10 cellular contexts compared by ENCODE assay signal in the genomic region with DNA sequence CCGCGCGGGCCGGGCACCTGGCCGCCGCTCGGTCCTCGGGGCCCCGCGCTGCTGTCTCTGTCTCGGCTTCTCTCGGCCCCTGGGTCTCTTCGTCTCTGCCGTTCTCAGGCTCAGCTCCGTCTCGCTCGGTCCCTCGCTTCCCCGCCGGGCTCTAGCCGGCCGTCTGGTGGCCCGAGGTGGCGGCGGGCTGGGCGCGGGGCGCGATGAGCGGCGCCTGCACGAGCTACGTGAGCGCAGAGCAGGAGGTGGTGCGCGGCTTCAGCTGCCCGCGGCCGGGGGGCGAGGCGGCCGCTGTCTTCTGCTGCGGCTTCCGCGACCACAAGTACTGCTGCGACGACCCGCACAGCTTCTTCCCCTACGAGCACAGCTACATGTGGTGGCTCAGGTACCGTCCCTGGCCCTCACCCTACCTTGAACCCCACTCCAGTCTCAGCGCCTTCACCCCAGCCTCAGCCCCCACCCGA. TPM values are rescaled to one million over a fixed set of nuclear protein-coding genes. Genes with fewer than 3 reads are reported as not detected.
A peak's percentile ranks its signal among the peaks of the same experiment; 100 is the strongest.
DNase-seq lines count a peak whose midpoint lies in the region; ATAC-seq, FAIRE-seq and TF ChIP-seq lines count a peak whose summit lies in the region.
"Had no signal": no experiment of that assay in that cellular context is flagged by ENCODE, and none has a peak within 500 bp of the region (broad histone marks: within the 10 kb centered on the region; RNA-seq: fewer than 3 reads in every experiment).

No MANE protein-coding gene starts in this region.

- peaks cover 11% of the 10 kb centered on the region for H3K9me3 Mint-ChIP-seq in neural progenitor cell

- H3K4me3 ChIP-seq in neural progenitor cell, result peak overlapping the region; percentile 52

- H3K27ac Mint-ChIP-seq in neural progenitor cell, result peak overlapping the region; percentile 92

- H3K27me3 ChIP-seq in neural progenitor cell, result peaks cover 57% of the 10 kb centered on the region

- H3K9ac ChIP-seq in neural progenitor cell, result no peak overlapping the region

- ATAC-seq in activated CD4-positive, CD25-positive, alpha-beta regulatory T cell treated with anti-CD3 and anti-CD28 coated beads, Interleukin-2, amount 50 U/mL, for 24 hours, result peak; percentile 22 to 33
- ATAC-seq in HG03521 (IDR thresholded peaks at IDR 0.05; ENCODE audit: unreplicated experiment) (no peak), GM18873 (IDR thresholded peaks at IDR 0.05; ENCODE audit: low FRiP score, unreplicated experiment) (no peak)

- no peak for TF ChIP-seq CTCF in neural progenitor cell (IDR thresholded peaks at IDR 0.05)
- TF ChIP-seq CTCF in D721Med (IDR thresholded peaks at IDR 0.05; ENCODE audit: insufficient read depth, missing control alignments), result no peak

- H3K4me1 Mint-ChIP-seq in neural progenitor cell, result peaks cover 53% of the 10 kb centered on the region

- H3K27me3 Mint-ChIP-seq in neural progenitor cell (ENCODE audit: insufficient read depth, low read depth), result peaks cover 26% of the 10 kb centered on the region

- TF ChIP-seq POLR2A in GM12892 (IDR thresholded peaks at IDR 0.05; ENCODE audit: low read depth, low read length), result no peak

- H3K27ac ChIP-seq in neural progenitor cell, result no peak overlapping the region

- peak; percentile 79 for FAIRE-seq in GM12892 (lab: Jason Lieb, UNC)
- FAIRE-seq in D721Med (lab: Jason Lieb, UNC), result no peak

- no peaks in the 10 kb centered on the region for H3K36me3 ChIP-seq in neural progenitor cell

- peak overlapping the region; percentile 95 for H3K4me2 ChIP-seq in neural progenitor cell

- H3F3A ChIP-seq in neural progenitor cell (ENCODE audit: low read depth), result peaks cover 23% of the 10 kb centered on the region

- peaks cover 30% of the 10 kb centered on the region for H3K4me1 ChIP-seq in neural progenitor cell

- H3K4me3 Mint-ChIP-seq in neural progenitor cell, result peak overlapping the region; percentile 87

- no peaks in the 10 kb centered on the region for H4K20me1 ChIP-seq in neural progenitor cell (ENCODE audit: low read depth)

- H2AFZ ChIP-seq in neural progenitor cell (replicated peaks), result peak overlapping the region; percentile 99

- DNase-seq in GM12892 (ENCODE audit: insufficient read length), result peak; percentile 31
- DNase-seq in effector CD8-positive, alpha-beta T cell (lab: John Stamatoyannopoulos, UW), result peak; percentile 15
- DNase-seq in neural progenitor cell (ENCODE audit: low spot score), result peak; percentile 69
- DNase-seq in D721Med (ENCODE audit: insufficient read length, low spot score), result no peak
- DNase-seq in kidney tubule cell (ENCODE audit: low spot score), result no peak

- no peaks in the 10 kb centered on the region for H3K36me3 Mint-ChIP-seq in neural progenitor cell

- H3K9me3 ChIP-seq in neural progenitor cell (ENCODE audit: low read depth), result no peaks in the 10 kb centered on the region

- no peaks in the 10 kb centered on the region for H3K79me2 ChIP-seq in neural progenitor cell (ENCODE audit: low read depth)

RNA-seq across cellular contexts. Expression of a gene that starts 0.4 kb away (rescaled TPM):
- 0.59 TPM for polyA plus RNA-seq in GM12892 (2012; ENCODE audit: missing spikeins)
- 0.11 and 0.87 TPM in 2 replicates for total RNA-seq in neural progenitor cell (ENCODE audit: low replicate concordance)
- total RNA-seq: M059J, pulmonary artery endothelial cell had no signal

RNA-seq across cellular contexts. Expression of a gene that starts 31.2 kb away (rescaled TPM):
- 27.3 TPM for polyA plus RNA-seq in GM12892 (2012; ENCODE audit: missing spikeins)
- total RNA-seq in neural progenitor cell (ENCODE audit: low replicate concordance), result 21.9 and 31.6 TPM in 2 replicates

Comparison
In these comparisons a context has a peak if more than half of its experiments do, and no peak if none do; other contexts are left out.
1. DNase-seq: peak in GM12892 (single experiment), effector CD8-positive, alpha-beta T cell (single experiment) and neural progenitor cell (single experiment); none in D721Med (single experiment) and kidney tubule cell (single experiment).
2. ATAC-seq: peak in activated CD4-positive, CD25-positive, alpha-beta regulatory T cell treated with anti-CD3 and anti-CD28 coated beads, Interleukin-2, amount 50 U/mL, for 24 hours (2 of 2); none in HG03521 (single experiment) and GM18873 (single experiment).